Comparison of ENCODE assay signal across 24 cellular contexts in genomic region chr3:112757197-112757596, GRCh38.
"Had no signal": no experiment of that assay in that cellular context is flagged by ENCODE, and none has a peak within 500 bp of the region (broad histone marks: within the 10 kb centered on the region; RNA-seq: fewer than 3 reads in every experiment).

No MANE protein-coding gene starts in this region.

- DNase-seq: activated CD4-positive, alpha-beta memory T cell treated with anti-CD3 and anti-CD28 coated beads for 36 hours; activated CD4-positive, alpha-beta T cell treated with anti-CD3 and anti-CD28 coated beads for 36 hours; activated CD4-positive, alpha-beta T cell treated with anti-CD3 and anti-CD28 coated beads, Interleukin-2, amount 10 ng/mL, durations not matched to agents 24 days and 14 days; activated CD4-positive, CD25-positive, alpha-beta regulatory T cell; activated CD4-positive, CD25-positive, alpha-beta regulatory T cell treated with anti-CD3 and anti-CD28 coated beads, Interleukin-2, amount 50 U/mL, for 72 hours; activated CD8-positive, alpha-beta memory T cell treated with anti-CD3 and anti-CD28 coated beads, Interleukin-2, amount 10 ng/mL, durations not matched to agents 7 days and 5 days; activated CD8-positive, alpha-beta memory T cell treated with anti-CD3 and anti-CD28 coated beads, Interleukin-2, amount 50 U/mL, for 4 hours; activated CD8-positive, alpha-beta T cell treated with anti-CD3 and anti-CD28 coated beads, Interleukin-2, amount 10 ng/mL, durations not matched to agents 7 days and 5 days; activated effector memory CD4-positive, alpha-beta T cell treated with anti-CD3 and anti-CD28 coated beads, Interleukin-2, amount 50 U/mL, for 16 hours; activated naive CD4-positive, alpha-beta T cell treated with anti-CD3 and anti-CD28 coated beads for 36 hours; activated naive CD8-positive, alpha-beta T cell treated with anti-CD3 and anti-CD28 coated beads for 36 hours; activated naive CD8-positive, alpha-beta T cell treated with anti-CD3 and anti-CD28 coated beads, Interleukin-2, amount 50 U/mL, for 24 hours; activated T-cell treated with anti-CD3 and anti-CD28 coated beads, Interleukin-2, amount 50 U/mL, for 1 hour; activated T-cell treated with anti-CD3 and anti-CD28 coated beads, Interleukin-2, amount 50 U/mL, for 48 hours; adrenal gland; amygdala; aorta; body of pancreas; dorsolateral prefrontal cortex; effector memory CD4-positive, alpha-beta T cell; head of caudate nucleus; T-helper 2 cell had no signal

- H3K27me3 ChIP-seq: adrenal gland, body of pancreas, esophagus muscularis mucosa had no signal

- H3K9me3 ChIP-seq: adrenal gland, body of pancreas, esophagus muscularis mucosa had no signal

- H3K36me3 ChIP-seq: adrenal gland, esophagus muscularis mucosa had no signal

- H3K27ac ChIP-seq: adrenal gland, body of pancreas, coronary artery, dorsolateral prefrontal cortex, esophagus muscularis mucosa had no signal

- ATAC-seq: activated CD4-positive, alpha-beta T cell treated with anti-CD3 and anti-CD28 coated beads for 36 hours; activated CD8-positive, alpha-beta memory T cell treated with anti-CD3 and anti-CD28 coated beads, Interleukin-2, amount 10 ng/mL, durations not matched to agents 7 days and 5 days; activated CD8-positive, alpha-beta T cell treated with anti-CD3 and anti-CD28 coated beads, Interleukin-2, amount 10 ng/mL, durations not matched to agents 7 days and 5 days; activated naive CD8-positive, alpha-beta T cell treated with anti-CD3 and anti-CD28 coated beads, Interleukin-2, amount 50 U/mL, for 24 hours; body of pancreas had no signal

- H3K4me3 ChIP-seq: adrenal gland, body of pancreas, coronary artery, dorsolateral prefrontal cortex, esophagus muscularis mucosa had no signal

- H3K4me1 ChIP-seq: adrenal gland, body of pancreas, esophagus muscularis mucosa had no signal
